Comparison of ENCODE assay signal across 8 cellular contexts in the genomic region with DNA sequence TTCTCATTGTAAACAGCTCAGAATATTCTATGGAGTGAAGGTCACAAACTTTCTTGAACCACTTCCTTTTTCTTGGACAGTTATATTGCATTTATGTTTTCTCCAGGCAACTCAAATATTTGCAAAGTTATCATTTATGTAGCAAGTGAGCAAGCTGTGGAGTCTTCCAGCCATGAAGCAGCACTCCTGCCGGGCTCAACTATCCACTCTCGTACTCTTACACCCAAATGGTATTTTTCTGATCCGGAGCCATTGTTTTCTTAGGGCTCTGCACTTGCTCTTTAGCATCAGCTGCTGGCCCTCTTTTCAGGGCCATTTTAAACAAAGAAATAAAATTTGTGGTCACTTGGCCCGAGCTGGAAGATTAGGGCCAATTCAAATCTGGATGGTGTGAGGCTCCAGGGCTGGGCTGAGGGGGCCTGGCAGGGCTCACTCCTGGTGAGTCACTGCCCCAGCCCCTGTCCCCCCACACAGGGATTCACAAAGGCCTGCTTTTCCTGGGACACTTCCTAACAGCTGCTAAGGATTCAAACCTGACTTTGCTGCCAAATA. TPM values are rescaled to one million over a fixed set of nuclear protein-coding genes. Genes with fewer than 3 reads are reported as not detected.
A peak's percentile ranks its signal among the peaks of the same experiment; 100 is the strongest.
DNase-seq lines count a peak whose midpoint lies in the region; ATAC-seq and TF ChIP-seq lines count a peak whose summit lies in the region.

No MANE protein-coding gene starts in this region.

- H3K4ac ChIP-seq in IMR-90 (ENCODE audit: low read depth, low read length) = peak overlapping the region; percentile 40

- 0 out of 2 replicates have a peak overlapping the region, but pooled peaks have one; percentile 34 for H3K14ac ChIP-seq in IMR-90 (replicated peaks; ENCODE audit: low read depth, low read length)

- POLR2A ChIA-PET in AG04450 (lab: Yijun Ruan, JAX) = interaction anchor here (1.8 kb wide), 1 partner anchor 14 kb away, joined by 6 read pairs; no protein-coding TSS in a partner anchor
- POLR2A ChIA-PET in IMR-90 (lab: Charles Lee; ENCODE audit: unreplicated experiment) = no interaction called here

- TF ChIP-seq RAD21 in IMR-90 (IDR thresholded peaks at IDR 0.05; ENCODE audit: low read length) = no peak

- no peak for TF ChIP-seq POLR2A in IMR-90 (IDR thresholded peaks at IDR 0.05; ENCODE audit: low read depth, low read length)

- H3K9me3 ChIP-seq in AG04450 (ENCODE audit: control insufficient read depth, insufficient read depth, low read length) (peaks cover 3% of the 10 kb centered on the region; the same call in 1 of the 2 replicates), IMR-90 (ENCODE audit: control insufficient read depth, insufficient read depth, low read length) (no peaks in the 10 kb centered on the region), mucosa of descending colon (no peaks in the 10 kb centered on the region)

- H3K9me1 ChIP-seq in IMR-90 (ENCODE audit: insufficient read depth, low read length) = peaks cover 30% of the 10 kb centered on the region

- no peak overlapping the region for H3K9ac ChIP-seq in IMR-90 (ENCODE audit: low read depth, low read length)

- H3K36me3 ChIP-seq in IMR-90 (ENCODE audit: control insufficient read depth, insufficient read depth, low read length) (no peaks in the 10 kb centered on the region), mucosa of descending colon (ENCODE audit: low read depth) (no peaks in the 10 kb centered on the region)

- intact Hi-C loops in IMR-90 (cut with micrococcal nuclease) = no loop called here
- intact Hi-C loops in mucosa of descending colon (cut with DNase I, micrococcal nuclease) = no loop called here

- H3K79me1 ChIP-seq in IMR-90 (ENCODE audit: low read depth in 1 of 2, low read length in 2 of 2) = peaks cover 0 to 70% of the 10 kb centered on the region in 2 experiments; a peak in 2 of 4 replicates

- 0% methylated on average over 1 of the region's 4 CpGs; no CpG with 5 or more reads in 1 of the 2 experiments for WGBS in IMR-90 (ENCODE audit: extremely low coverage in 2 of 2, insufficient read length in 1 of 2), 2 experiments

- H3K23ac ChIP-seq in IMR-90 (ENCODE audit: low read depth, low read length) = 0 out of 2 replicates have a peak overlapping the region, but pooled peaks have one; percentile 60

- in situ Hi-C loops in IMR-90 (cut with MboI; ENCODE audit: low sequenced_read_pairs) = no loop called here

- CTCF ChIA-PET in AG04450 (lab: Charles Lee) (interaction anchor here (0.5 to 2.7 kb wide), 4 partner anchors 31 to 70 kb away, joined by 3 to 17 read pairs (median 9); no protein-coding TSS in a partner anchor), IMR-90 (lab: Yijun Ruan, JAX) (interaction anchor here (0.6 to 1.4 kb wide), 4 partner anchors 9 to 54 kb away, joined by 3 to 4 read pairs (median 3); no protein-coding TSS in a partner anchor)

- ATAC-seq in IMR-90 (ENCODE audit: low read depth) (peak; percentile 31), mucosa of descending colon (peak; percentile 44)

- no peak overlapping the region for H4K5ac ChIP-seq in IMR-90 (ENCODE audit: low read depth, low read length)

- H3K4me2 ChIP-seq in IMR-90 (ENCODE audit: low read depth, low read length) = peak overlapping the region; percentile 6; the same call in 1 of the 2 replicates

- no TSS peak for BruUV-seq in IMR-90 (replicated peaks; lab: Mats Ljungman, UMichigan)

- H3K56ac ChIP-seq in IMR-90 (ENCODE audit: extremely low read depth, insufficient read depth, low read length) = no peak overlapping the region

- H3K4me3 ChIP-seq in AG04450 (ENCODE audit: low read depth, low read length) (no peak overlapping the region), IMR-90 (ENCODE audit: insufficient read depth, low read depth, low read length) (no peak overlapping the region), mucosa of descending colon (no peak overlapping the region)

- H2AFZ ChIP-seq in IMR-90 (replicated peaks; ENCODE audit: low read length, poor library complexity) = no peak overlapping the region

- no peak overlapping the region for H2BK20ac ChIP-seq in IMR-90 (ENCODE audit: low read depth, low read length)

- TF ChIP-seq CTCF in AG04450 (IDR thresholded peaks at IDR 0.05; ENCODE audit: low read depth, low read length) (no peak), IMR-90 (conservative IDR thresholded peaks at IDR 0.05; ENCODE audit: low read depth, low read length) (no peak), mucosa of descending colon (IDR thresholded peaks at IDR 0.05) (no peak)

- H4K20me1 ChIP-seq in IMR-90 (ENCODE audit: insufficient read depth, low read length) = peaks cover 4% of the 10 kb centered on the region; the same call in 1 of the 2 replicates

- H3K27ac ChIP-seq in AG04450 (ENCODE audit: low read depth, low read length) = peak overlapping the region; percentile 33
- peak overlapping the region; percentile 34; the same call in 1 of the 2 replicates for H3K27ac ChIP-seq in IMR-90 (ENCODE audit: insufficient read depth, low read length)
- H3K27ac ChIP-seq in caudate nucleus (ENCODE audit: low read depth, low read length) = peak overlapping the region; percentile 41

- no peak overlapping the region for H2AK5ac ChIP-seq in IMR-90 (ENCODE audit: low read depth, low read length)

- peaks cover 30% of the 10 kb centered on the region for H3K4me1 ChIP-seq in IMR-90 (ENCODE audit: control insufficient read depth, insufficient read depth, low read length)
- H3K4me1 ChIP-seq in mucosa of descending colon (ENCODE audit: low read depth) = peaks cover 47% of the 10 kb centered on the region

- H2BK120ac ChIP-seq in IMR-90 (ENCODE audit: low read depth, low read length) = peak overlapping the region; percentile 47; the same call in 1 of the 2 replicates

- H3K18ac ChIP-seq in IMR-90 (ENCODE audit: low read depth, low read length) = no peak overlapping the region; the same call in 1 of the 2 replicates

- H4K8ac ChIP-seq in IMR-90 (ENCODE audit: low read depth in 2 of 2, low read length in 2 of 2) = peak overlapping the region in 1 of 2 experiments; percentile 30; a peak in 1 of 4 replicates

- dilution Hi-C loops in IMR-90 (cut with HindIII; ENCODE audit: low sequenced_read_pairs, unreplicated experiment) = no loop called here

- no peak overlapping the region; the same call in 1 of the 2 replicates for H4K91ac ChIP-seq in IMR-90 (ENCODE audit: insufficient read depth, low read depth, low read length)

- H2BK15ac ChIP-seq in IMR-90 (ENCODE audit: low read depth, low read length) = no peak overlapping the region

- DNase-seq in AG04450 (ENCODE audit: low read depth, low spot score) = no peak
- DNase-seq in IMR-90 = peak; percentile 67
- peak in 4 of 61 donors; percentile 14 to 60 (median 30) for DNase-seq in caudate nucleus (lab: John Stamatoyannopoulos, UW)
- no peak for DNase-seq in mucosa of descending colon
- DNase-seq in dermis blood vessel endothelial cell = no peak
- no peak for DNase-seq in NCI-H128 (lab: John Stamatoyannopoulos, UW; ENCODE audit: unreplicated experiment)
- no peak for DNase-seq in dedifferentiated amniotic fluid mesenchymal stem cell (ENCODE audit: extremely low spot score)
- no peak for DNase-seq in NCI-H1436 (lab: John Stamatoyannopoulos, UW)

- H3K27me3 ChIP-seq in AG04450 (ENCODE audit: control insufficient read depth, insufficient read depth, low read length) (no peaks in the 10 kb centered on the region), IMR-90 (ENCODE audit: control insufficient read depth, insufficient read depth, low read length) (no peaks in the 10 kb centered on the region)

- H2AK9ac ChIP-seq in IMR-90 (replicated peaks; ENCODE audit: low read depth, low read length, poor library complexity) = no peak overlapping the region

- H2BK5ac ChIP-seq in IMR-90 (ENCODE audit: low read depth, low read length, poor library complexity, severe bottlenecking) = no peak overlapping the region

TF ChIP-seq in IMR-90, 13 proteins besides CTCF, POLR2A, EP300 and RAD21:
- TF ChIP-seq FOS (IDR thresholded peaks at IDR 0.05; ENCODE audit: low read depth, low read length) = peak; percentile 38; the same call in 1 of the 2 replicates
- TF ChIP-seq NFE2L2 (IDR thresholded peaks at IDR 0.05; ENCODE audit: low read depth, low read length) = no peak
TF ChIP-seq in IMR-90: peak in this region for 1.

RNA-seq across cellular contexts. Expression of a gene that starts 19.7 kb away (rescaled TPM):
- 4.2 and 4.4 TPM in 2 replicates for polyA plus RNA-seq in AG04450 (2011; rRNA removed)
- polyA minus RNA-seq in AG04450 (2011; rRNA and poly(A)+ RNA removed) = 9.8 and 9.9 TPM in 2 replicates
- 5.0 TPM in 2 replicates for total RNA-seq in IMR-90 (2012; rRNA removed)
- polyA plus RNA-seq in IMR-90 (2012; rRNA removed) = 2.9 and 3.1 TPM in 2 replicates
- polyA plus RNA-seq in IMR-90 (2012; cell fraction: cytosol; rRNA removed) = 1.9 and 2.6 TPM in 2 replicates
- 6.1 and 7.9 TPM in 2 replicates for polyA plus RNA-seq in IMR-90 (2012; cell fraction: nucleus; rRNA removed; ENCODE audit: low replicate concordance)
- total RNA-seq in mucosa of descending colon = 10 to 100 TPM; 13.8 to 16.4 (median 13.9) TPM
- total RNA-seq in dermis blood vessel endothelial cell = 15.5 and 33.6 TPM in 2 replicates

RNA-seq across cellular contexts. Expression of a gene that starts 38.1 kb away (rescaled TPM):
- 43.6 and 58.6 TPM in 2 replicates for polyA plus RNA-seq in AG04450 (2011; rRNA removed)
- polyA minus RNA-seq in AG04450 (2011; rRNA and poly(A)+ RNA removed) = 16.5 and 17.9 TPM in 2 replicates
- 32.4 and 59.2 TPM in 2 replicates for total RNA-seq in IMR-90 (2012; rRNA removed)
- polyA plus RNA-seq in IMR-90 (2012; rRNA removed) = 31.7 and 40.4 TPM in 2 replicates
- 13.3 and 15.9 TPM in 2 replicates for polyA plus RNA-seq in IMR-90 (2012; cell fraction: cytosol; rRNA removed)
- 5.0 and 14.4 TPM in 2 replicates for polyA plus RNA-seq in IMR-90 (2012; cell fraction: nucleus; rRNA removed; ENCODE audit: low replicate concordance)
- 10 to 100 TPM; 43.9 to 45.8 (median 45.4) TPM for total RNA-seq in mucosa of descending colon
- 50.2 and 56.9 TPM in 2 replicates for total RNA-seq in dermis blood vessel endothelial cell
